In genomic region chr13:75770164-75771145, GRCh38 we compare ENCODE assay signal across 10 cellular contexts.
A peak's percentile ranks its signal among the peaks of the same experiment; 100 is the strongest.
DNase-seq lines count a peak whose midpoint lies in the region; ATAC-seq and TF ChIP-seq lines count a peak whose summit lies in the region.
"Had no signal": no experiment of that assay in that cellular context is flagged by ENCODE, and none has a peak within 500 bp of the region (broad histone marks: within the 10 kb centered on the region; RNA-seq: fewer than 3 reads in every experiment).

No MANE protein-coding gene starts in this region.

- TF ChIP-seq POLR2A in heart left ventricle (IDR thresholded peaks at IDR 0.05), result no peak
- peak in 1 of 2 donors; percentile 7 for TF ChIP-seq POLR2A in thyroid gland (IDR thresholded peaks at IDR 0.05)

- H3K27me3 ChIP-seq in heart left ventricle, result no peaks in the 10 kb centered on the region
- H3K27me3 ChIP-seq in thyroid gland, result no peaks in the 10 kb centered on the region

- H3K4me1 ChIP-seq in heart left ventricle, result peaks cover 0 to 50% (median 7%) of the 10 kb centered on the region in 12 donors
- peaks cover 38 to 52% of the 10 kb centered on the region in 2 donors for H3K4me1 ChIP-seq in thyroid gland

- no peaks in the 10 kb centered on the region for H3K36me3 ChIP-seq in heart left ventricle
- no peaks in the 10 kb centered on the region for H3K36me3 ChIP-seq in thyroid gland

- DNase-seq in heart left ventricle (no peak), Right ventricle myocardium inferior (ENCODE audit: missing footprints) (no peak), cardiac fibroblast (ENCODE audit: low read depth in 2 of 2) (peak; percentile 29 to 30), left colon (no peak), thyroid gland (no peak), GM03348 (ENCODE audit: low spot score) (no peak)
- DNase-seq: activated B cell treated with CpG ODN at 0.5 μM for 24 hours; effector CD4-positive, alpha-beta T cell had no signal

- H3K27ac ChIP-seq in heart left ventricle (peak overlapping the region in 9 of 12 donors; percentile 3 to 73 (median 41)), thyroid gland (peak overlapping the region; percentile 56 to 72 (median 72))

- intact Hi-C loops in heart left ventricle (cut with DNase I) (no loop called here), Right ventricle myocardium inferior (cut with DNase I) (no loop called here), left colon (cut with DNase I, micrococcal nuclease) (no loop called here), thyroid gland (cut with DNase I) (no loop called here)

- H3K4me3 ChIP-seq in heart left ventricle (no peak overlapping the region), cardiac fibroblast (replicated peaks in 1 of 2; ENCODE audit: low read depth in 2 of 2, low read length in 2 of 2) (no peak overlapping the region), thyroid gland (replicated peaks in 1 of 3) (no peak overlapping the region)

- 53 to 66% (median 58%) methylated on average over 4 of the region's 4 CpGs for WGBS in heart left ventricle, 4 donors
- 56 to 58% methylated on average over 4 of the region's 4 CpGs for WGBS in thyroid gland, 2 donors

- ATAC-seq in heart left ventricle (peak in 2 of 4 donors; percentile 16 to 48), Right ventricle myocardium inferior (no peak), left colon (peak; percentile 11), GM21737 (IDR thresholded peaks at IDR 0.05; ENCODE audit: unreplicated experiment) (no peak), HG03342 (IDR thresholded peaks at IDR 0.05; ENCODE audit: unreplicated experiment) (no peak)

- H3K9me3 ChIP-seq in heart left ventricle, result no peaks in the 10 kb centered on the region
- no peaks in the 10 kb centered on the region for H3K9me3 ChIP-seq in thyroid gland

- TF ChIP-seq CTCF in heart left ventricle (IDR thresholded peaks at IDR 0.05) (no peak), cardiac fibroblast (IDR thresholded peaks at IDR 0.05; ENCODE audit: low read depth, low read length) (no peak), thyroid gland (IDR thresholded peaks at IDR 0.05) (no peak)

Comparison
In these comparisons a context has a peak if more than half of its experiments do, and no peak if none do; other contexts are left out.
1. DNase-seq: peak in cardiac fibroblast (2 of 2); none in heart left ventricle (0 of 5), Right ventricle myocardium inferior (single experiment), left colon (0 of 2), thyroid gland (0 of 2) and GM03348 (single experiment).